ENCODE assay signal across 19 cellular contexts in genomic region chr3:8856721-8857120, GRCh38.
DNase-seq lines count a peak whose midpoint lies in the region; TF ChIP-seq lines count a peak whose summit lies in the region.
"Had no signal": no experiment of that assay in that cellular context is flagged by ENCODE, and none has a peak within 500 bp of the region (broad histone marks: within the 10 kb centered on the region; RNA-seq: fewer than 3 reads in every experiment).

No MANE protein-coding gene starts in this region.

- DNase-seq in EL (peak; percentile 63), M059J (ENCODE audit: low read depth) (peak; percentile 39), dedifferentiated amniotic fluid mesenchymal stem cell (ENCODE audit: extremely low spot score) (peak; percentile 48), myocyte (ENCODE audit: low read depth) (peak; percentile 68), adrenal gland (no peak), vagina (ENCODE audit: extremely low spot score in 2 of 2) (no peak), A673 (ENCODE audit: low spot score) (no peak)
- DNase-seq in activated CD8-positive, alpha-beta memory T cell treated with anti-CD3 and anti-CD28 coated beads, Interleukin-2, amount 50 U/mL, for 48 hours, result no peak
- DNase-seq: ACHN; CD8-positive, alpha-beta T cell; DND-41; KBM-7; NCI-H1436; NCI-H2029 treated with DMSO at 0.1 percent for 48 hours; NCI-H510A; NCI-H774; PC-3 had no signal

- H3K27ac ChIP-seq in adrenal gland, result no peak overlapping the region
- H3K27ac ChIP-seq in vagina, result no peak overlapping the region
- H3K27ac ChIP-seq in A673 (ENCODE audit: low read depth, low read length, poor library complexity, severe bottlenecking), result no peak overlapping the region
- H3K27ac ChIP-seq: BLaER1, RWPE1 had no signal

- H3K4me1 ChIP-seq in adrenal gland (replicated peaks in 1 of 2) (no peaks in the 10 kb centered on the region), vagina (no peaks in the 10 kb centered on the region), A673 (ENCODE audit: insufficient read depth, low read length, poor library complexity, severe bottlenecking) (no peaks in the 10 kb centered on the region)
- H3K4me1 ChIP-seq: BLaER1 had no signal

- H3K36me3 ChIP-seq in adrenal gland (replicated peaks in 1 of 2), result no peaks in the 10 kb centered on the region
- H3K36me3 ChIP-seq in vagina, result no peaks in the 10 kb centered on the region
- H3K36me3 ChIP-seq in A673 (ENCODE audit: insufficient read depth, low read length, poor library complexity, severe bottlenecking), result no peaks in the 10 kb centered on the region

- H3K27me3 ChIP-seq in adrenal gland, result no peaks in the 10 kb centered on the region
- no peaks in the 10 kb centered on the region for H3K27me3 ChIP-seq in vagina
- H3K27me3 ChIP-seq in A673 (replicated peaks; ENCODE audit: insufficient read depth, low read depth, low read length, poor library complexity), result no peaks in the 10 kb centered on the region
- H3K27me3 ChIP-seq: BLaER1 had no signal

- no peak overlapping the region for H3K4me3 ChIP-seq in adrenal gland
- no peak overlapping the region for H3K4me3 ChIP-seq in vagina
- no peak overlapping the region for H3K4me3 ChIP-seq in A673 (ENCODE audit: low read depth, low read length, poor library complexity, severe bottlenecking)
- H3K4me3 ChIP-seq: BLaER1 had no signal

- no peaks in the 10 kb centered on the region for H3K9me3 ChIP-seq in adrenal gland (replicated peaks in 1 of 3)
- H3K9me3 ChIP-seq in vagina, result no peaks in the 10 kb centered on the region
- H3K9me3 ChIP-seq in A673 (ENCODE audit: low read depth, low read length, poor library complexity, severe bottlenecking), result no peaks in the 10 kb centered on the region
- H3K9me3 ChIP-seq: BLaER1 had no signal

- WGBS in adrenal gland, 4 donors, result 50 to 97% (median 82%) methylated on average over 1 of the region's 1 CpG

- intact Hi-C loops in adrenal gland (cut with DNase I), result no loop called here
- intact Hi-C loops in vagina (cut with DNase I), result no loop called here
- intact Hi-C loops in A673 (cut with micrococcal nuclease; ENCODE audit: unreplicated experiment), result no loop called here

- no TSS peak for BruUV-seq in A673 (replicated peaks; lab: Mats Ljungman, UMichigan)

- no peak for TF ChIP-seq CTCF in adrenal gland (IDR thresholded peaks at IDR 0.05)
- no peak for TF ChIP-seq CTCF in vagina (IDR thresholded peaks at IDR 0.05)
- TF ChIP-seq CTCF in A673 (conservative IDR thresholded peaks at IDR 0.05; ENCODE audit: low read depth, low read length), result no peak

- CTCF ChIA-PET in A673 (lab: Charles Lee), result no interaction called here

- TF ChIP-seq POLR2A in adrenal gland (IDR thresholded peaks at IDR 0.05), result no peak
- TF ChIP-seq POLR2A in vagina (IDR thresholded peaks at IDR 0.05), result no peak

- POLR2A ChIA-PET in A673 (lab: Charles Lee; ENCODE audit: low non-redundant PET), result no interaction called here

Comparison
In these comparisons a context has a peak if more than half of its experiments do, and no peak if none do; other contexts are left out.
1. DNase-seq: peak in EL (single experiment), M059J (single experiment), dedifferentiated amniotic fluid mesenchymal stem cell (single experiment) and myocyte (single experiment); none in activated CD8-positive, alpha-beta memory T cell treated with anti-CD3 and anti-CD28 coated beads, Interleukin-2, amount 50 U/mL, for 48 hours (single experiment), adrenal gland (0 of 7), vagina (0 of 2) and A673 (single experiment).